12 cellular contexts compared by ENCODE assay signal in the genomic region with DNA sequence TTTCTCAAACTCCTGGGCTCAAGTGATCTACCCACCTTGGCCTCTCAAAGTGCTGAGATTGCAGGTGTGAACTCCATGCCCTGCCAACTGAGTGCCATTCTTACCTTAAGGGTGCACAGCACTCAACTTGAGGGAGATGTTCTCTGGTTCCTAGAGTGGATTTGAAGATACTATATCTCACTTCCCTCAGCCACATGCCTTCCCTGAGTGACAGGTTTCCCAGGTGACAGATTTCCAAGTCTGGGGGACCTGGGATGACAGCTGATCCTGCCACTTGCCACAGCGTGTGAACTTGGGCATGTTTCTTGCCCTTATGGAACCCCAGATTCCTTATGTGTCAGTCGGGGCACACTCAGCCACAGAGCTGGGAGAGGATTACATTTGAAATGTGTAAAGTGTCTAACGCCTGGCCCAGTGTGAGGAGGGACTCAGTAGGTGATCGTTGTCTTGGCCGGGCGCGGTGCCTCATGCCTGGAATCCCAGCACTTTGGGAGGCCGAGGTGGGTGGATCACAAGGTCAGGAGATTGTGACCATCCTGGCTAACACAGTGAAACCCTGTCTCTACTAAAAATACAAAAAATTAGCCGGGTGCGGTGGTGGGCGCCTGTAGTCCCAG. TPM values are rescaled to one million over a fixed set of nuclear protein-coding genes. Genes with fewer than 3 reads are reported as not detected.
DNase-seq lines count a peak whose midpoint lies in the region; ATAC-seq and TF ChIP-seq lines count a peak whose summit lies in the region.
"Had no signal": no experiment of that assay in that cellular context is flagged by ENCODE, and none has a peak within 500 bp of the region (broad histone marks: within the 10 kb centered on the region; RNA-seq: fewer than 3 reads in every experiment).

No MANE protein-coding gene starts in this region.

- no peaks in the 10 kb centered on the region for H3K9me3 ChIP-seq in CD4-positive, CD25-positive, alpha-beta regulatory T cell (ENCODE audit: control insufficient read depth in 2 of 2, low read length in 2 of 2)
- no peaks in the 10 kb centered on the region for H3K9me3 ChIP-seq in Peyer's patch

- peaks cover 55% of the 10 kb centered on the region for H3K4me1 ChIP-seq in CD4-positive, CD25-positive, alpha-beta regulatory T cell (ENCODE audit: control insufficient read depth, insufficient read depth, low read length, poor library complexity, severe bottlenecking)
- H3K4me1 ChIP-seq in Peyer's patch, result peaks cover 3 to 66% (median 17%) of the 10 kb centered on the region in 4 donors

- H3K27me3 Mint-ChIP-seq in CD4-positive, CD25-positive, alpha-beta regulatory T cell, result no peaks in the 10 kb centered on the region
- no peaks in the 10 kb centered on the region for H3K27me3 Mint-ChIP-seq in stimulated activated memory B cell treated with anti-CD40 and anti-IgM and Interleukin-4, amounts not matched to agents 10 μg/mL and 1 μg/mL and 100 μg/mL, for 72 hours

- ATAC-seq in CD4-positive, CD25-positive, alpha-beta regulatory T cell (ENCODE audit: low read depth in 2 of 2), result no peak
- ATAC-seq in stimulated activated memory B cell treated with anti-CD40 and anti-IgM and Interleukin-4, amounts not matched to agents 10 μg/mL and 1 μg/mL and 100 μg/mL, for 72 hours, result no peak
- no peak for ATAC-seq in HG02610 (IDR thresholded peaks at IDR 0.05; ENCODE audit: unreplicated experiment)
- no peak for ATAC-seq in HG03025 (IDR thresholded peaks at IDR 0.05; ENCODE audit: low FRiP score, unreplicated experiment)

- no peak for DNase-seq in CD4-positive, CD25-positive, alpha-beta regulatory T cell
- DNase-seq in Peyer's patch, result no peak
- DNase-seq in HuH-7 (ENCODE audit: low spot score), result no peak
- DNase-seq in AML-193 (lab: John Stamatoyannopoulos, UW), result no peak
- DNase-seq: activated T-cell treated with anti-CD3 and anti-CD28 coated beads, Interleukin-2, amount 50 U/mL, for 1 hour; foreskin melanocyte; NCI-H1048; NCI-H2227 treated with DMSO at 0.1 percent for 48 hours had no signal

- H3K27ac Mint-ChIP-seq in CD4-positive, CD25-positive, alpha-beta regulatory T cell, result peak overlapping the region; percentile 87 to 89 (median 88)
- peak overlapping the region; percentile 95 for H3K27ac Mint-ChIP-seq in stimulated activated memory B cell treated with anti-CD40 and anti-IgM and Interleukin-4, amounts not matched to agents 10 μg/mL and 1 μg/mL and 100 μg/mL, for 72 hours

- no peaks in the 10 kb centered on the region for H3K27me3 ChIP-seq in CD4-positive, CD25-positive, alpha-beta regulatory T cell (ENCODE audit: control insufficient read depth, insufficient read depth, low read length)
- H3K27me3 ChIP-seq in Peyer's patch, result no peaks in the 10 kb centered on the region
- H3K27me3 ChIP-seq in layer of hippocampus (ENCODE audit: control insufficient read depth, insufficient read depth, low read length), result no peaks in the 10 kb centered on the region

- H3K36me3 ChIP-seq in CD4-positive, CD25-positive, alpha-beta regulatory T cell (ENCODE audit: control insufficient read depth, insufficient read depth, low read length), result no peaks in the 10 kb centered on the region
- H3K36me3 ChIP-seq in Peyer's patch, result no peaks in the 10 kb centered on the region

- H3K27ac ChIP-seq in CD4-positive, CD25-positive, alpha-beta regulatory T cell (ENCODE audit: insufficient read depth, low read length, poor library complexity, severe bottlenecking), result no peak overlapping the region
- H3K27ac ChIP-seq in Peyer's patch, result peak overlapping the region; percentile 48 to 85 (median 69)
- peak overlapping the region; percentile 91 for H3K27ac ChIP-seq in layer of hippocampus (ENCODE audit: low read depth, low read length)

- H3K4me3 ChIP-seq in CD4-positive, CD25-positive, alpha-beta regulatory T cell (ENCODE audit: low read depth, low read length), result no peak overlapping the region
- H3K4me3 ChIP-seq in Peyer's patch, result no peak overlapping the region

- H3K36me3 Mint-ChIP-seq in CD4-positive, CD25-positive, alpha-beta regulatory T cell, result no peaks in the 10 kb centered on the region
- no peaks in the 10 kb centered on the region for H3K36me3 Mint-ChIP-seq in stimulated activated memory B cell treated with anti-CD40 and anti-IgM and Interleukin-4, amounts not matched to agents 10 μg/mL and 1 μg/mL and 100 μg/mL, for 72 hours

- TF ChIP-seq CTCF in Peyer's patch (IDR thresholded peaks at IDR 0.05), result no peak

- peak overlapping the region in 1 of 4 donors; percentile 31 for H3K4me3 Mint-ChIP-seq in CD4-positive, CD25-positive, alpha-beta regulatory T cell
- no peak overlapping the region for H3K4me3 Mint-ChIP-seq in stimulated activated memory B cell treated with anti-CD40 and anti-IgM and Interleukin-4, amounts not matched to agents 10 μg/mL and 1 μg/mL and 100 μg/mL, for 72 hours

- H3K4me1 Mint-ChIP-seq in CD4-positive, CD25-positive, alpha-beta regulatory T cell, result peaks cover 6 to 75% (median 36%) of the 10 kb centered on the region in 4 donors
- peaks cover 85% of the 10 kb centered on the region for H3K4me1 Mint-ChIP-seq in stimulated activated memory B cell treated with anti-CD40 and anti-IgM and Interleukin-4, amounts not matched to agents 10 μg/mL and 1 μg/mL and 100 μg/mL, for 72 hours

- H3K9me3 Mint-ChIP-seq in CD4-positive, CD25-positive, alpha-beta regulatory T cell, result no peaks in the 10 kb centered on the region
- peaks cover 4% of the 10 kb centered on the region for H3K9me3 Mint-ChIP-seq in stimulated activated memory B cell treated with anti-CD40 and anti-IgM and Interleukin-4, amounts not matched to agents 10 μg/mL and 1 μg/mL and 100 μg/mL, for 72 hours

- no peak for TF ChIP-seq POLR2A in Peyer's patch (IDR thresholded peaks at IDR 0.05)

RNA-seq across cellular contexts. Expression of a gene that starts 29.6 kb away (rescaled TPM):
- 1,002 TPM for total RNA-seq in CD4-positive, CD25-positive, alpha-beta regulatory T cell
- polyA plus RNA-seq in CD4-positive, CD25-positive, alpha-beta regulatory T cell, result 100 to 1,000 TPM; 153 to 176 (median 165) TPM
- 100 to 1,000 TPM in 1 of 4 donors, 10 to 100 TPM in 3; 45.0 to 129 (median 58.8) TPM for total RNA-seq in Peyer's patch

RNA-seq across cellular contexts. Expression of a gene that starts 46.3 kb away (rescaled TPM):
- total RNA-seq in CD4-positive, CD25-positive, alpha-beta regulatory T cell, result 0.17 TPM
- polyA plus RNA-seq in CD4-positive, CD25-positive, alpha-beta regulatory T cell, result not detected
- total RNA-seq in Peyer's patch, result 1 to 10 TPM in 1 of 4 donors, under 1 TPM in 1, not detected in 2; 0.67 to 4.1 TPM
